In the genomic region with DNA sequence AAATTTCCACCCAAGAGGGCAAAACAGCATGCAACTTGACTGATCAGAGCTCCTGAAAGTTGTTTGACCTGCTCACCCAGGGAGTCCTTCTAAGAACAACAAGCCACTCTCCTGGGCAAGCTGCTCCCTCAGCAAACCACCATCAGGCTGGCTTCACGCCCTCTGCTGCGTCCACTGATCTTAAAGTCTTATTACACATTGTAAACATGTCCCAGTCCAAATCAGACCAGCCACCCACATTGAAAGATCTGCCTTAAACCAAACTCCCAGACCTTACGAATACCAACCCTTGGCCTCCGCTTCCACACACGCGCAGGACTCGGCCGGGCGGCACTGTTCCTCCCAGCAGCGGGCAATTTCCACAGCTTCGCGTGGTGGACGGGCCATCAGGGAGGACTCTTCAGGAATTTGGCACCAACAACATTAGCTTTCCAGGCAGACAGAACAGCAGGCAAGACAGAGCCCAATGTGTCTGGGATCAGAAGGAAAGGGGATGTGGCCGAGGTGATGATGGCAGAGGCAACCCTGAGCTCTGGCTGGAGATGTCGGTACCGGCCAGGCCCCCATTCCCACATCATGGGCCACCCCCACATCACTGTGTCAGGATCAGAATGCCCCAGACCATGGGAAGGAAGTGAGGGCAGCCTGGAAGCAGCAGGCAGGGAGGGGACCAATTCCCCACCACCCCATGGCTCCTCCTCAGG, we compare ENCODE assay signal across 12 cellular contexts. TPM values are rescaled to one million over a fixed set of nuclear protein-coding genes. Genes with fewer than 3 reads are reported as not detected.
DNase-seq lines count a peak whose midpoint lies in the region; ATAC-seq, FAIRE-seq and TF ChIP-seq lines count a peak whose summit lies in the region.
"Had no signal": no experiment of that assay in that cellular context is flagged by ENCODE, and none has a peak within 500 bp of the region (broad histone marks: within the 10 kb centered on the region; RNA-seq: fewer than 3 reads in every experiment).

No MANE protein-coding gene starts in this region.

- no peaks in the 10 kb centered on the region for H3K9me3 Mint-ChIP-seq in activated naive CD8-positive, alpha-beta T cell treated with anti-CD3 and anti-CD28 coated beads, Interleukin-2, amount 50 U/mL, for 24 hours
- no peaks in the 10 kb centered on the region for H3K9me3 Mint-ChIP-seq in naive thymus-derived CD4-positive, alpha-beta T cell

- TF ChIP-seq CTCF in right lobe of liver (IDR thresholded peaks at IDR 0.05) (no peak), HepG2 (CRISPR knock-in tag; IDR thresholded peaks at IDR 0.05) (no peak), BE2C (IDR thresholded peaks at IDR 0.05; ENCODE audit: low read depth, low read length) (no peak)

- no peak for FAIRE-seq in HepG2 (lab: Jason Lieb, UNC)
- FAIRE-seq: HTR-8/SVneo had no signal

- H3K9ac ChIP-seq in HepG2 (ENCODE audit: insufficient read depth, low read depth, low read length): no peak overlapping the region

- intact Hi-C loops in right lobe of liver (cut with DNase I): no loop called here
- intact Hi-C loops in HepG2 (cut with micrococcal nuclease; ENCODE audit: unreplicated experiment): no loop called here
- intact Hi-C loops in naive thymus-derived CD4-positive, alpha-beta T cell (cut with micrococcal nuclease): loop anchor here in 1 of 2 donors (5.0 kb wide), 1 partner anchor 301 kb away; no protein-coding TSS in a partner anchor

- H3K36me3 Mint-ChIP-seq in activated naive CD8-positive, alpha-beta T cell treated with anti-CD3 and anti-CD28 coated beads, Interleukin-2, amount 50 U/mL, for 24 hours (ENCODE audit: low read depth): peaks cover 39% of the 10 kb centered on the region
- H3K36me3 Mint-ChIP-seq in naive thymus-derived CD4-positive, alpha-beta T cell: peaks cover 0 to 27% (median 18%) of the 10 kb centered on the region in 5 donors

- CTCF ChIA-PET in HepG2 (lab: Yijun Ruan, JAX; ENCODE audit: low intra/inter-chr PET ratio, low total read pairs): no interaction called here
- CTCF ChIA-PET in naive thymus-derived CD4-positive, alpha-beta T cell (lab: Charles Lee): interaction anchor here (1.2 to 2.5 kb wide), 3 partner anchors 12 to 108 kb away, joined by 3 to 14 read pairs (median 5); no protein-coding TSS in a partner anchor

- BruUV-seq in HepG2 (replicated peaks; lab: Mats Ljungman, UMichigan): no TSS peak

- in situ Hi-C loops in HepG2 (cut with HindIII; ENCODE audit: extremely low pct_ligation_motif_present, low pct_unique_long_range_greater_than_20kb): no loop called here

- H3K9me3 ChIP-seq in right lobe of liver (no peaks in the 10 kb centered on the region), HepG2 (ENCODE audit: low read length) (no peaks in the 10 kb centered on the region), BE2C (no peaks in the 10 kb centered on the region)
- H3K9me3 ChIP-seq in naive thymus-derived CD4-positive, alpha-beta T cell (ENCODE audit: control insufficient read depth in 2 of 3, low read length in 3 of 3): no peaks in the 10 kb centered on the region

- no peaks in the 10 kb centered on the region for H3K79me2 ChIP-seq in HepG2 (ENCODE audit: insufficient read depth, low read length)

- H2AFZ ChIP-seq in HepG2 (ENCODE audit: low read length): no peak overlapping the region

- WGBS in right lobe of liver (ENCODE audit: insufficient coverage, low coverage, low lambda C conversion rate, missing lambda C conversion rate): 90% methylated on average over 10 of the region's 16 CpGs
- 82% methylated on average over 12 of the region's 16 CpGs for WGBS in HepG2 (ENCODE audit: low lambda C conversion rate)
- 58% methylated on average over 16 of the region's 16 CpGs for WGBS in urinary bladder

- H3K4me1 ChIP-seq in right lobe of liver: no peaks in the 10 kb centered on the region
- H3K4me1 ChIP-seq in HepG2 (ENCODE audit: insufficient read depth, low read length): no peaks in the 10 kb centered on the region
- H3K4me1 ChIP-seq in naive thymus-derived CD4-positive, alpha-beta T cell (ENCODE audit: control insufficient read depth in 2 of 2, insufficient read depth in 2 of 2, low read length in 2 of 2): peaks cover 86 to 89% of the 10 kb centered on the region in 2 donors
- H3K4me1 ChIP-seq in urinary bladder (ENCODE audit: insufficient read depth): peaks cover 4% of the 10 kb centered on the region
- H3K4me1 ChIP-seq in BE2C: no peaks in the 10 kb centered on the region

- no peak for TF ChIP-seq POLR2A in right lobe of liver (IDR thresholded peaks at IDR 0.05)
- no peak for TF ChIP-seq POLR2A in HepG2 (IDR thresholded peaks at IDR 0.05; ENCODE audit: insufficient read depth in 1 of 2, low read depth in 2 of 2, low read length in 2 of 2)

- TF ChIP-seq RAD21 in HepG2 (CRISPR knock-in tag; IDR thresholded peaks at IDR 0.05): no peak

- H4K20me1 ChIP-seq in HepG2 (ENCODE audit: insufficient read depth, low read length): no peaks in the 10 kb centered on the region

- H3K27me3 ChIP-seq in right lobe of liver: no peaks in the 10 kb centered on the region
- H3K27me3 ChIP-seq in HepG2 (ENCODE audit: control insufficient read depth in 1 of 2, insufficient read depth in 2 of 2, low read length in 2 of 2): peaks cover 2 to 26% of the 10 kb centered on the region in 2 experiments; a peak in 3 of 5 replicates
- no peaks in the 10 kb centered on the region for H3K27me3 ChIP-seq in naive thymus-derived CD4-positive, alpha-beta T cell (ENCODE audit: control insufficient read depth in 2 of 2, insufficient read depth in 2 of 2, low read length in 2 of 2)
- no peaks in the 10 kb centered on the region for H3K27me3 ChIP-seq in BE2C

- H3K27ac ChIP-seq in right lobe of liver (no peak overlapping the region), HepG2 (ENCODE audit: extremely low read length, insufficient read depth, low read length) (no peak overlapping the region), urinary bladder (ENCODE audit: low read depth) (peak overlapping the region; percentile 41)
- H3K27ac ChIP-seq in naive thymus-derived CD4-positive, alpha-beta T cell (ENCODE audit: low read depth, low read length): peak overlapping the region; percentile 72

- no peak overlapping the region for H3K4me2 ChIP-seq in HepG2 (ENCODE audit: low read depth, low read length)

- H3K27me3 Mint-ChIP-seq in activated naive CD8-positive, alpha-beta T cell treated with anti-CD3 and anti-CD28 coated beads, Interleukin-2, amount 50 U/mL, for 24 hours: no peaks in the 10 kb centered on the region
- no peaks in the 10 kb centered on the region for H3K27me3 Mint-ChIP-seq in naive thymus-derived CD4-positive, alpha-beta T cell

- peak in 2 of 3 donors; percentile 11 to 35 for DNase-seq in right lobe of liver
- no peak for DNase-seq in HepG2 (ENCODE audit: low spot score)
- DNase-seq in activated naive CD8-positive, alpha-beta T cell treated with anti-CD3 and anti-CD28 coated beads, Interleukin-2, amount 50 U/mL, for 24 hours: no peak
- no peak for DNase-seq in naive thymus-derived CD4-positive, alpha-beta T cell
- no peak for DNase-seq in NOMO-1 (lab: John Stamatoyannopoulos, UW; ENCODE audit: unreplicated experiment in 2 of 2)
- no peak for DNase-seq in 8988T
- DNase-seq in BE2C: no peak
- DNase-seq: activated effector memory CD4-positive, alpha-beta T cell treated with Interleukin-2 at 50 U/mL for 16 hours; effector CD8-positive, alpha-beta T cell; T1000 had no signal

- POLR2A ChIA-PET in HepG2 (lab: Yijun Ruan, JAX): no interaction called here
- POLR2A ChIA-PET in naive thymus-derived CD4-positive, alpha-beta T cell (lab: Charles Lee): interaction anchor here (0.7 to 1.9 kb wide), 9 partner anchors 8 to 305 kb away, joined by 3 to 10 read pairs (median 3); no protein-coding TSS in a partner anchor

- H3K4me3 ChIP-seq in right lobe of liver (no peak overlapping the region), HepG2 (replicated peaks in 1 of 3; ENCODE audit: insufficient read depth in 1 of 3, low read depth in 2 of 3, low read length in 3 of 3) (no peak overlapping the region), urinary bladder (ENCODE audit: low read depth, low read length) (no peak overlapping the region), BE2C (ENCODE audit: low read depth, low read length) (no peak overlapping the region)
- no peak overlapping the region for H3K4me3 ChIP-seq in naive thymus-derived CD4-positive, alpha-beta T cell (ENCODE audit: low read length)

- TF ChIP-seq EP300 in HepG2 (IDR thresholded peaks at IDR 0.05; ENCODE audit: low read depth in 2 of 2, low read length in 2 of 2) (no peak), HepG2 (CRISPR knock-in tag; IDR thresholded peaks at IDR 0.05; ENCODE audit: borderline replicate concordance) (no peak)

- peak overlapping the region; percentile 18 for H3K4me3 Mint-ChIP-seq in activated naive CD8-positive, alpha-beta T cell treated with anti-CD3 and anti-CD28 coated beads, Interleukin-2, amount 50 U/mL, for 24 hours
- peak overlapping the region; percentile 43 to 74 (median 61) for H3K4me3 Mint-ChIP-seq in naive thymus-derived CD4-positive, alpha-beta T cell

- H3K4me1 Mint-ChIP-seq in activated naive CD8-positive, alpha-beta T cell treated with anti-CD3 and anti-CD28 coated beads, Interleukin-2, amount 50 U/mL, for 24 hours: peaks cover 96% of the 10 kb centered on the region
- peaks cover 72 to 92% (median 88%) of the 10 kb centered on the region in 7 donors for H3K4me1 Mint-ChIP-seq in naive thymus-derived CD4-positive, alpha-beta T cell

- H3K36me3 ChIP-seq in right lobe of liver: no peaks in the 10 kb centered on the region
- H3K36me3 ChIP-seq in HepG2 (replicated peaks in 1 of 2; ENCODE audit: control insufficient read depth in 1 of 2, insufficient read depth in 2 of 2, low read length in 2 of 2): no peaks in the 10 kb centered on the region
- peaks cover 0 to 36% (median 10%) of the 10 kb centered on the region in 3 experiments for H3K36me3 ChIP-seq in naive thymus-derived CD4-positive, alpha-beta T cell (ENCODE audit: control insufficient read depth in 2 of 3, insufficient read depth in 3 of 3, low read length in 3 of 3)
- no peaks in the 10 kb centered on the region for H3K36me3 ChIP-seq in urinary bladder (ENCODE audit: insufficient read depth)
- H3K36me3 ChIP-seq in BE2C: no peaks in the 10 kb centered on the region

- H3K27ac Mint-ChIP-seq in activated naive CD8-positive, alpha-beta T cell treated with anti-CD3 and anti-CD28 coated beads, Interleukin-2, amount 50 U/mL, for 24 hours: peak overlapping the region; percentile 93
- peak overlapping the region; percentile 84 to 98 (median 92) for H3K27ac Mint-ChIP-seq in naive thymus-derived CD4-positive, alpha-beta T cell

- ATAC-seq in right lobe of liver: no peak
- ATAC-seq in HepG2: no peak
- ATAC-seq in activated naive CD8-positive, alpha-beta T cell treated with anti-CD3 and anti-CD28 coated beads, Interleukin-2, amount 50 U/mL, for 24 hours: no peak
- no peak for ATAC-seq in naive thymus-derived CD4-positive, alpha-beta T cell

RNA-seq across cellular contexts. Expression of gene SEMA4D, which starts 56.8 kb away (rescaled TPM):
- total RNA-seq in right lobe of liver (1 to 10 TPM; 2.0 to 7.5 (median 3.5) TPM), HepG2 (2016; rRNA removed; fragmentation: Illumina TruSeq; extraction: Trizol) (0.07 and 0.13 TPM in 2 replicates), urinary bladder (14.0 TPM)
- 0.26 TPM in 1 of 2 replicates, not detected in the other for total RNA-seq in HepG2 (2016; cell fraction: cytosol; rRNA removed; fragmentation: Illumina TruSeq; extraction: Trizol; ENCODE audit: low read depth)
- 0.10 and 0.13 TPM in 2 replicates for total RNA-seq in HepG2 (2016; cell fraction: insoluble cytoplasmic fraction; rRNA removed; fragmentation: Illumina TruSeq; extraction: Trizol)
- 0.07 and 0.28 TPM in 2 replicates for total RNA-seq in HepG2 (2016; cell fraction: membrane; rRNA removed; fragmentation: Illumina TruSeq; extraction: Trizol)
- total RNA-seq in HepG2 (2016; cell fraction: nucleus; rRNA removed; fragmentation: Illumina TruSeq; extraction: Trizol): 0.44 and 0.87 TPM in 2 replicates
- polyA plus RNA-seq in HepG2 (2011; rRNA removed) (0.16 and 0.17 TPM in 2 replicates), urinary bladder (9.1 TPM)
- 0.12 and 0.23 TPM in 2 replicates for polyA plus RNA-seq in HepG2 (2011; cell fraction: cytosol; rRNA removed)
- polyA plus RNA-seq in HepG2 (2011; cell fraction: nucleus; rRNA removed): 0.97 and 1.2 TPM in 2 replicates
- 0.85 and 1.2 TPM in 2 replicates for polyA plus RNA-seq in HepG2 (2012)
- polyA plus RNA-seq in HepG2 (2016; cell fraction: cytosol; fragmentation: Illumina TruSeq; extraction: Trizol; ENCODE audit: low read depth): 0.08 TPM in 1 of 2 replicates, not detected in the other
- 0.10 and 0.16 TPM in 2 replicates for polyA plus RNA-seq in HepG2 (2016; cell fraction: insoluble cytoplasmic fraction; fragmentation: Illumina TruSeq; extraction: Trizol; ENCODE audit: low read depth)
- polyA plus RNA-seq in HepG2 (2016; cell fraction: membrane; fragmentation: Illumina TruSeq; extraction: Trizol; ENCODE audit: low read depth): 0.08 and 0.11 TPM in 2 replicates
- 0.31 and 0.86 TPM in 2 replicates for polyA plus RNA-seq in HepG2 (2016; cell fraction: nucleus; fragmentation: Illumina TruSeq; extraction: Trizol; ENCODE audit: insufficient read depth, low read depth)
- polyA minus RNA-seq in HepG2 (2011; rRNA and poly(A)+ RNA removed; ENCODE audit: low replicate concordance): 0.38 and 11.1 TPM in 2 replicates
- 2.1 TPM in 1 of 2 replicates, not detected in the other for polyA minus RNA-seq in HepG2 (2011; cell fraction: cytosol; rRNA and poly(A)+ RNA removed)
- polyA minus RNA-seq in HepG2 (2011; cell fraction: nucleus; rRNA and poly(A)+ RNA removed): 0.26 and 0.87 TPM in 2 replicates
- 100 to 1,000 TPM; 389 to 465 (median 460) TPM for total RNA-seq in naive thymus-derived CD4-positive, alpha-beta T cell
- polyA plus RNA-seq in naive thymus-derived CD4-positive, alpha-beta T cell: 100 to 1,000 TPM; 114 to 268 TPM
- 5.2 TPM for polyA plus RNA-seq in BE2C (2012; ENCODE audit: insufficient read depth, insufficient read length, low read depth)

Comparison
In these comparisons a context has a peak if more than half of its experiments do, and no peak if none do; other contexts are left out.
1. DNase-seq: peak in right lobe of liver (2 of 3); none in HepG2 (single experiment), activated naive CD8-positive, alpha-beta T cell treated with anti-CD3 and anti-CD28 coated beads, Interleukin-2, amount 50 U/mL, for 24 hours (single experiment), naive thymus-derived CD4-positive, alpha-beta T cell (0 of 9), NOMO-1 (0 of 2), 8988T (single experiment) and BE2C (single experiment).
2. H3K27ac ChIP-seq: peak in naive thymus-derived CD4-positive, alpha-beta T cell (single experiment) and urinary bladder (single experiment); none in right lobe of liver (0 of 3) and HepG2 (single experiment).
3. RNA of gene SEMA4D, which starts 56.8 kb away (total RNA-seq): 389 to 465 TPM in naive thymus-derived CD4-positive, alpha-beta T cell; 14.0 TPM in urinary bladder (single experiment), 2.0 to 7.5 TPM in right lobe of liver and 0.07 to 0.87 TPM in HepG2; every median in the first group is over 10 times any median in the second.